ENCODE assay signal across 26 cellular contexts in the genomic region with DNA sequence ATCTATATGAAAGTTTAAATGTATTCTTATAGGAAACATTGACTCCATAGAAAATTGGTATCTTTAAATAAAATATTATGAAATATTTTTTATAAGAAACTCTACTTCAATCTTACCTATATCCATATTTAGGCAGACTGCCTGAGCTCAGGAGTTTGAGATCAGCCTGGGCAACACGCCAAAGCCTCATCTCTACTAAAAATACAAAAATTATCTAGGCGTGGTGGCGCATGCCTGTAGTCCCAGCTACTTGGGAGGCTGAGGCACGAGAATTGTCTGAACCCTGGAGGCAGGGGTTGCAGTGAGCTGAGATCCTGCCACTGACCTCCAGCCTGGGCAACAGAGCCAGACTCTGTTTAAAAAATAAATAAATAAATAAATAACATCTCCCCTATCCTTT.
"Had no signal": no experiment of that assay in that cellular context is flagged by ENCODE, and none has a peak within 500 bp of the region (broad histone marks: within the 10 kb centered on the region; RNA-seq: fewer than 3 reads in every experiment).

No MANE protein-coding gene starts in this region.

- ATAC-seq: stimulated activated effector memory CD8-positive, alpha-beta T cell treated with anti-CD3 and anti-CD28 coated beads, Interleukin-12 subunit alpha, Interleukin-12 subunit beta, amount 100 ng/mL, for 72 hours; stimulated activated memory B cell treated with anti-CD40 and anti-IgM and Interleukin-4, amounts not matched to agents 10 μg/mL and 1 μg/mL and 100 μg/mL, for 72 hours; stimulated activated naive B cell treated with anti-CD40 and anti-IgM and Interleukin-4, amounts not matched to agents 10 μg/mL and 1 μg/mL and 100 μg/mL, for 72 hours; stimulated activated naive CD8-positive, alpha-beta T cell treated with anti-CD3 and anti-CD28 coated beads, Interleukin-15, amount 100 ng/mL, for 72 hours; stimulated activated naive CD8-positive, alpha-beta T cell treated with anti-CD3 and anti-CD28 coated beads, Interleukin-15, Interleukin-2, amounts not matched to agents 100 U/mL and 50 U/mL, for 24 hours; upper lobe of right lung had no signal

- H3K27ac ChIP-seq: stomach, suprapubic skin, testis, thoracic aorta, thyroid gland, tibial artery, tibial nerve, transverse colon, upper lobe of left lung, upper lobe of right lung, uterus, vagina had no signal

- H3K4me3 ChIP-seq: stomach, suprapubic skin, testis, thoracic aorta, thyroid gland, tibial artery, tibial nerve, transverse colon, upper lobe of left lung, upper lobe of right lung, uterus, vagina had no signal

- H3K27me3 ChIP-seq: stomach, suprapubic skin, testis, thyroid gland, tibial artery, tibial nerve, transverse colon, upper lobe of left lung, upper lobe of right lung, uterus, vagina had no signal

- H3K4me1 ChIP-seq: stomach, suprapubic skin, testis, thyroid gland, tibial artery, tibial nerve, transverse colon, upper lobe of left lung, upper lobe of right lung, uterus, vagina had no signal

- DNase-seq: stimulated activated CD4-positive, alpha-beta T cell treated with anti-CD3 and anti-CD28 coated beads, Interleukin-2, amount 100 ng/mL, for 48 hours; stimulated activated CD4-positive, alpha-beta T cell treated with anti-CD3 and anti-CD28 coated beads, Interleukin-4, amount 100 ng/mL, for 1 hour; stimulated activated CD4-positive, alpha-beta T cell treated with anti-CD3 and anti-CD28 coated beads, Interleukin-4, amount 100 ng/mL, for 24 hours; stimulated activated CD4-positive, alpha-beta T cell treated with anti-CD3 and anti-CD28 coated beads, Interleukin-4, amount 100 ng/mL, for 4 hours; stimulated activated CD8-positive, alpha-beta memory T cell treated with anti-CD3 and anti-CD28 coated beads, Interleukin-4, amount 100 ng/mL, for 48 hours; stimulated activated naive B cell treated with anti-CD40 and anti-IgM and Interleukin-4, amounts not matched to agents 10 μg/mL and 1 μg/mL and 100 μg/mL, for 72 hours; stimulated activated naive CD4-positive, alpha-beta T cell; stimulated activated naive CD4-positive, alpha-beta T cell treated with Interleukin-2 at 50 U/mL for 16 hours; stimulated activated naive CD8-positive, alpha-beta T cell treated with anti-CD3 and anti-CD28 coated beads, Interleukin-15, amount 100 ng/mL, for 72 hours; stimulated activated naive CD8-positive, alpha-beta T cell treated with anti-CD3 and anti-CD28 coated beads, Interleukin-15, Interleukin-2, amounts not matched to agents 100 U/mL and 50 U/mL, for 24 hours; stomach; substantia nigra; testis; thyroid gland; tibial artery; transverse colon; trophoblast cell; upper lobe of left lung; upper lobe of right lung; uterus had no signal

- H3K36me3 ChIP-seq: stomach, suprapubic skin, thoracic aorta, thyroid gland, tibial artery, tibial nerve, transverse colon, upper lobe of left lung, upper lobe of right lung, uterus, vagina had no signal
